21 cellular contexts compared by ENCODE assay signal in the genomic region with DNA sequence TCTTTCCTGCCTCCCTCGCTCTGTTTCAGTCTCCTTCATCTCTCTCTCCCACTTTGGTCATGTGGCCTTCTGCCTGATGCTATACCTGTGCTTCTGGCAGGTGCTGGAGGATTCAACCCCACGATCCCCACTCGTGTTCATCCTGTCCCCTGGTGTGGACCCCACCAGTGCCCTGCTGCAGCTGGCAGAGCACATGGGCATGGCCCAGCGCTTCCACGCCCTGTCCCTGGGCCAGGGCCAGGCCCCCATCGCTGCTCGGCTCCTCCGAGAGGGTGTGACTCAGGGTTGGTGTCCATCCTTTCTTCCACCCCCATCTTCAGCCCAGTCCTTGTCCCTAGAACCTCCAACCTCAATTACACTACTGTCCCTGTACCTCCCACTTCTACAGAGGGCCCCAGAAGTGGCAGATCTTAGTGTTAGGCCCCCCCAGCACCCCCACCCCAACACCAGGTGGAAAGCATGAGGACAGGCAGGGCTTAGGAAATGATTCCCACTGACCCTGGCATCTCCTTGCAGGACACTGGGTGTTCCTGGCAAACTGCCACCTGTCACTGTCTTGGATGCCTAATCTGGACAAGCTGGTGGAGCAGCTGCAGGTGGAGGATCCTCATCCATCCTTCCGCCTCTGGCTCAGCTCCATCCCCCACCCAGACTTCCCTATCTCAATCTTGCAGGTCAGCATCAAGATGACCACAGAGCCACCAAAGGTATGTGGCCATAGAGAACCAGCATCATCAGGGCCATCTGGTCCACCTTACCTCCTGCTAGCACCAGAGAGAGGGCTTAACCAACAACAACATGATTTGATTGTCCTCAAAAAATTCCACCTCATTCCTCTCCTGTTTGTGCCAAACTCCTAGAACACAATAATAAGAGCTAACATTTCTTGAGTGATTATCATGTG. TPM values are rescaled to one million over a fixed set of nuclear protein-coding genes. Genes with fewer than 3 reads are reported as not detected.
DNase-seq lines count a peak whose midpoint lies in the region; ATAC-seq, FAIRE-seq and TF ChIP-seq lines count a peak whose summit lies in the region.
"Had no signal": no experiment of that assay in that cellular context is flagged by ENCODE, and none has a peak within 500 bp of the region (broad histone marks: within the 10 kb centered on the region; RNA-seq: fewer than 3 reads in every experiment).

No MANE protein-coding gene starts in this region.

- H3K27ac ChIP-seq in H1 (ENCODE audit: low read depth, low read length) (no peak overlapping the region), trophoblast cell (ENCODE audit: low read depth, low read length) (no peak overlapping the region)
- H3K27ac ChIP-seq: A549 had no signal

- H4K8ac ChIP-seq in H1 (ENCODE audit: extremely low read depth, insufficient read depth, low read length) (no peak overlapping the region), trophoblast cell (ENCODE audit: low read depth, low read length) (no peak overlapping the region)

- peaks cover 11% of the 10 kb centered on the region for H3K4me1 Mint-ChIP-seq in T-helper 17 cell

- POLR2A ChIA-PET in H1 (lab: Charles Lee; ENCODE audit: partially characterized antibody), result interaction anchor here (0.6 to 1.7 kb wide), 5 partner anchors 8 to 78 kb away, joined by 3 to 5 read pairs (median 3); partner anchors contain the start of genes CYB5D1, KDM6B and NAA38

- 82% methylated on average over 7 of the region's 9 CpGs; no CpG with 5 or more reads in 1 of the 2 experiments for WGBS in H1 (ENCODE audit: extremely low coverage in 1 of 2, insufficient coverage in 1 of 2, insufficient read length in 1 of 2, insufficient replicate concordance in 2 of 2, low coverage in 1 of 2, low lambda C conversion rate in 2 of 2, missing lambda C conversion rate in 1 of 2), 2 experiments
- no CpG with 5 or more reads among the region's 9 CpGs for WGBS in trophoblast cell (ENCODE audit: extremely low coverage, insufficient coverage, insufficient read length)

- peak overlapping the region; percentile 71; the same call in 1 of the 2 replicates for H2AK5ac ChIP-seq in H1 (ENCODE audit: low read depth, low read length)
- peak overlapping the region; percentile 19 for H2AK5ac ChIP-seq in trophoblast cell (ENCODE audit: low read length)

- H3K23ac ChIP-seq in H1 (ENCODE audit: insufficient read length) (no peak overlapping the region), trophoblast cell (ENCODE audit: low read length) (no peak overlapping the region)

- TF ChIP-seq POLR2A in H1 (IDR thresholded peaks at IDR 0.05; ENCODE audit: control extremely low read depth in 1 of 2, low read depth in 2 of 2, low read length in 2 of 2), result no peak

- 0 out of 2 replicates have a peak overlapping the region, but pooled peaks have one; percentile 93 for H2BK20ac ChIP-seq in H1 (ENCODE audit: low read length)

- H2BK120ac ChIP-seq in H1 (replicated peaks; ENCODE audit: low read depth, low read length) (no peak overlapping the region), trophoblast cell (ENCODE audit: insufficient read depth, low read length, poor library complexity) (peak overlapping the region; percentile 8)

- H2BK12ac ChIP-seq in H1 (ENCODE audit: low read depth, low read length), result peak overlapping the region; percentile 62; the same call in 1 of the 2 replicates
- no peak overlapping the region for H2BK12ac ChIP-seq in trophoblast cell (ENCODE audit: low read length)

- H3K9ac ChIP-seq in H1 (replicated peaks in 1 of 4; ENCODE audit: extremely low read depth in 1 of 4, low read depth in 3 of 4, low read length in 3 of 4) (no peak overlapping the region), trophoblast cell (ENCODE audit: low read length) (no peak overlapping the region)
- H3K9ac ChIP-seq: SK-N-SH had no signal

- H3K9me3 ChIP-seq in T-helper 17 cell (ENCODE audit: control insufficient read depth, low read length, poor library complexity, severe bottlenecking) (no peaks in the 10 kb centered on the region), H1 (ENCODE audit: insufficient read depth in 2 of 2, low read depth in 1 of 2, low read length in 1 of 2) (no peaks in the 10 kb centered on the region), trophoblast cell (ENCODE audit: insufficient read depth, low read depth, low read length) (no peaks in the 10 kb centered on the region)
- H3K9me3 ChIP-seq: A549, SK-N-SH had no signal

- H3K18ac ChIP-seq in H1 (ENCODE audit: extremely low read depth, low read length) (no peak overlapping the region; the same call in 1 of the 2 replicates), trophoblast cell (ENCODE audit: low read length) (no peak overlapping the region)

- no peak overlapping the region for H3K4me3 ChIP-seq in H1 (ENCODE audit: extremely low read depth in 1 of 4, insufficient read depth in 2 of 4, low read depth in 3 of 4, low read length in 4 of 4)
- no peak overlapping the region for H3K4me3 ChIP-seq in trophoblast cell (ENCODE audit: low read depth, low read length)
- H3K4me3 ChIP-seq: A549 had no signal

- no peaks in the 10 kb centered on the region for H3K36me3 Mint-ChIP-seq in T-helper 17 cell (ENCODE audit: low read depth)
- H3K36me3 Mint-ChIP-seq: CD4-positive, CD25-positive, alpha-beta regulatory T cell; IgD-negative memory B cell had no signal

- H3K27ac Mint-ChIP-seq in T-helper 17 cell, result peak overlapping the region; percentile 27

- ATAC-seq in T-helper 17 cell (no peak), HG03039 (IDR thresholded peaks at IDR 0.05; ENCODE audit: unreplicated experiment) (no peak)
- ATAC-seq: Panc1 had no signal

- CTCF ChIA-PET in H1 (lab: Charles Lee; ENCODE audit: partially characterized antibody), result interaction anchor here (0.5 to 8.9 kb wide), 25 partner anchors 8 to 424 kb away, joined by 3 to 71 read pairs (median 3); partner anchors contain the start of genes ALOXE3, CTC1, KDM6B and NAA38

- no peaks in the 10 kb centered on the region for H4K20me1 ChIP-seq in H1 (replicated peaks in 1 of 2; ENCODE audit: control insufficient read depth in 1 of 2, insufficient read depth in 2 of 2, low read length in 2 of 2)

- peaks cover 17% of the 10 kb centered on the region for H3K27me3 Mint-ChIP-seq in T-helper 17 cell

- TF ChIP-seq RAD21 in H1 (IDR thresholded peaks at IDR 0.05 in 1 of 2, conservative IDR thresholded peaks at IDR 0.05 in 1 of 2; ENCODE audit: low read depth in 2 of 2, low read length in 2 of 2), result no peak

- H2BK15ac ChIP-seq in H1 (ENCODE audit: low read length), result peak overlapping the region; percentile 61; the same call in 1 of the 2 replicates

- H3K4ac ChIP-seq in H1 (replicated peaks; ENCODE audit: insufficient read length, low read depth, low read length) (no peak overlapping the region), trophoblast cell (ENCODE audit: low read depth, low read length) (no peak overlapping the region)

- no peaks in the 10 kb centered on the region for H3K23me2 ChIP-seq in H1 (ENCODE audit: low read depth, low read length)

- no peak overlapping the region for H3K14ac ChIP-seq in H1 (ENCODE audit: insufficient read length)
- H3K14ac ChIP-seq in trophoblast cell (ENCODE audit: low read length), result no peak overlapping the region

- no peaks in the 10 kb centered on the region for H3K79me1 ChIP-seq in H1 (ENCODE audit: low read depth, low read length)
- no peaks in the 10 kb centered on the region for H3K79me1 ChIP-seq in trophoblast cell (ENCODE audit: low read length)

- H3K36me3 ChIP-seq in H1 (ENCODE audit: control insufficient read depth in 2 of 4, insufficient read depth in 4 of 4, low read length in 3 of 4) (no peaks in the 10 kb centered on the region), trophoblast cell (ENCODE audit: control insufficient read depth in 1 of 2, insufficient read depth in 2 of 2, low read length in 2 of 2) (no peaks in the 10 kb centered on the region)

- TF ChIP-seq CTCF in D721Med (IDR thresholded peaks at IDR 0.05; ENCODE audit: insufficient read depth, missing control alignments) (no peak), H1 (IDR thresholded peaks at IDR 0.05; ENCODE audit: control extremely low read depth in 1 of 3, insufficient read depth in 1 of 3, low read depth in 1 of 3, low read length in 3 of 3) (no peak)

- H2BK5ac ChIP-seq in H1 (ENCODE audit: low read depth, low read length) (0 out of 2 replicates have a peak overlapping the region, but pooled peaks have one; percentile 16), trophoblast cell (ENCODE audit: low read depth, low read length, poor library complexity) (no peak overlapping the region)

- H3K27me3 ChIP-seq in H1 (replicated peaks in 1 of 4; ENCODE audit: control insufficient read depth in 3 of 4, extremely low read depth in 1 of 4, insufficient read depth in 3 of 4, low read length in 3 of 4) (peaks cover 0 to 15% (median 10%) of the 10 kb centered on the region in 4 experiments; a peak in 6 of 7 replicates), trophoblast cell (ENCODE audit: insufficient read depth, low read length) (no peaks in the 10 kb centered on the region)

- H3K56ac ChIP-seq in H1 (replicated peaks; ENCODE audit: insufficient read length, low read depth, low read length), result no peak overlapping the region

- no peak overlapping the region for H4K5ac ChIP-seq in H1 (ENCODE audit: insufficient read length, low read depth, low read length)

- H3K4me1 ChIP-seq in H1 (replicated peaks in 1 of 4; ENCODE audit: control insufficient read depth in 3 of 4, insufficient read depth in 4 of 4, low read length in 3 of 4) (peaks cover 0 to 7% (median 5%) of the 10 kb centered on the region in 4 experiments; a peak in 5 of 7 replicates), trophoblast cell (ENCODE audit: control insufficient read depth in 1 of 2, insufficient read depth in 2 of 2, low read length in 2 of 2) (peaks cover 3 to 9% of the 10 kb centered on the region in 2 experiments)
- H3K4me1 ChIP-seq: A549 had no signal

- no peak for TF ChIP-seq EP300 in H1 (IDR thresholded peaks at IDR 0.05; ENCODE audit: borderline replicate concordance in 1 of 2, low read depth in 2 of 2, low read length in 2 of 2)

- DNase-seq in D721Med (ENCODE audit: insufficient read length, low spot score), result no peak
- DNase-seq in T-helper 17 cell, result no peak
- DNase-seq in H1 (ENCODE audit: low read depth in 1 of 2, low spot score in 2 of 2), result no peak
- no peak for DNase-seq in trophoblast cell
- no peak for DNase-seq in DMS53 treated with DMSO at 0.1 percent for 48 hours (lab: John Stamatoyannopoulos, UW; ENCODE audit: unreplicated experiment)
- no peak for DNase-seq in NCI-H1105 (lab: John Stamatoyannopoulos, UW)
- DNase-seq: CD4-positive, CD25-positive, alpha-beta regulatory T cell; DND-41; GF-D8; MV-4-11; NCI-H1436 treated with DMSO at 0.1 percent for 48 hours; NCI-H2081 treated with DMSO at 0.1 percent for 48 hours; NCI-H226; NCI-H526 treated with DMSO at 0.1 percent for 48 hours; Right ventricle myocardium superior had no signal

- H2AFZ ChIP-seq in H1 (ENCODE audit: low read length) (peak overlapping the region; percentile 28; the same call in 1 of the 2 replicates), trophoblast cell (ENCODE audit: insufficient read depth, low read length, poor library complexity) (no peak overlapping the region)

- no peak overlapping the region for H4K91ac ChIP-seq in H1 (replicated peaks; ENCODE audit: insufficient read length, low read length)
- no peak overlapping the region for H4K91ac ChIP-seq in trophoblast cell (ENCODE audit: low read depth, low read length)

- no peaks in the 10 kb centered on the region for H3K79me2 ChIP-seq in H1 (ENCODE audit: control insufficient read depth in 1 of 2, insufficient read depth in 2 of 2, low read length in 2 of 2)
- no peaks in the 10 kb centered on the region for H3K79me2 ChIP-seq in trophoblast cell (ENCODE audit: control insufficient read depth, insufficient read depth, low read length, poor library complexity)

- FAIRE-seq in D721Med (lab: Jason Lieb, UNC), result peak; percentile 60
- no peak for FAIRE-seq in H1 (lab: Jason Lieb, UNC)
- FAIRE-seq: A549 had no signal

- no peak overlapping the region for H3K4me3 Mint-ChIP-seq in T-helper 17 cell
- H3K4me3 Mint-ChIP-seq: IgD-negative memory B cell had no signal

- H3K4me2 ChIP-seq in H1 (ENCODE audit: insufficient read depth in 1 of 2, low read depth in 2 of 2, low read length in 2 of 2) (0 out of 4 replicates have a peak overlapping the region, but pooled peaks of 1 of the 2 experiments have one; percentile 19), trophoblast cell (ENCODE audit: low read length) (no peak overlapping the region)
- H3K4me2 ChIP-seq: A549 had no signal

- H4K12ac ChIP-seq in trophoblast cell (ENCODE audit: low read depth, low read length), result no peak overlapping the region

RNA-seq across cellular contexts. Expression of gene KDM6B, which starts 9.7 kb away (rescaled TPM):
- 100 to 1,000 TPM; 207 to 231 TPM for total RNA-seq in T-helper 17 cell
- total RNA-seq in H1 (2021; fragmentation: NEBNext Ultra II Directional; extraction: Animal tissue kit (Norgen Biotek cat#: 25700)), result 3.4 and 3.7 TPM in 2 replicates
- polyA plus RNA-seq in H1 (2011; rRNA removed), result 0.48 and 0.80 TPM in 2 replicates
- 0.39 TPM for polyA plus RNA-seq in H1 (2011; cell fraction: cytosol; rRNA removed)
- 2.0 TPM for polyA plus RNA-seq in H1 (2011; cell fraction: nucleus; rRNA removed)
- 3.7 to 5.8 TPM (median 5.1 TPM) in 4 replicates for polyA plus RNA-seq in H1 (2012, experiment 1 of 2)
- polyA plus RNA-seq in H1 (2012, experiment 2 of 2), result 3.0 TPM
- polyA plus RNA-seq in H1 (2013, experiment 1 of 2), result 1.2 TPM
- polyA plus RNA-seq in H1 (2013, experiment 2 of 2), result 1.2 TPM
- polyA minus RNA-seq in H1 (2011; rRNA and poly(A)+ RNA removed), result 1.8 and 2.0 TPM in 2 replicates
- 2.1 TPM for polyA minus RNA-seq in H1 (2011; cell fraction: cytosol; rRNA and poly(A)+ RNA removed)
- 8.7 TPM for polyA minus RNA-seq in H1 (2011; cell fraction: nucleus; rRNA and poly(A)+ RNA removed)
- polyA plus RNA-seq in trophoblast cell (2013), result 34.8 and 36.0 TPM in 2 replicates

RNA-seq across cellular contexts. Expression of gene TMEM88, which starts 30.6 kb away (rescaled TPM):
- total RNA-seq in T-helper 17 cell, result 10 to 100 TPM; 31.0 to 31.3 TPM
- 0.69 TPM in 1 of 2 replicates, not detected in the other for total RNA-seq in H1 (2021; fragmentation: NEBNext Ultra II Directional; extraction: Animal tissue kit (Norgen Biotek cat#: 25700))
- 8.8 and 11.6 TPM in 2 replicates for polyA plus RNA-seq in H1 (2011; rRNA removed)
- 4.2 TPM for polyA plus RNA-seq in H1 (2011; cell fraction: cytosol; rRNA removed)
- 6.0 TPM for polyA plus RNA-seq in H1 (2011; cell fraction: nucleus; rRNA removed)
- polyA plus RNA-seq in H1 (2012, experiment 1 of 2), result 2.9 to 6.2 TPM (median 4.0 TPM) in 4 replicates
- polyA plus RNA-seq in H1 (2012, experiment 2 of 2), result 5.3 TPM
- 1.1 TPM for polyA plus RNA-seq in H1 (2013, experiment 1 of 2)
- polyA plus RNA-seq in H1 (2013, experiment 2 of 2), result 1.3 TPM
- 0.37 and 0.91 TPM in 2 replicates for polyA minus RNA-seq in H1 (2011; rRNA and poly(A)+ RNA removed)
- polyA minus RNA-seq in H1 (2011; cell fraction: cytosol; rRNA and poly(A)+ RNA removed), result not detected
- polyA minus RNA-seq in H1 (2011; cell fraction: nucleus; rRNA and poly(A)+ RNA removed), result 2.1 TPM
- polyA plus RNA-seq in trophoblast cell (2013), result 23.8 and 25.6 TPM in 2 replicates
- total RNA-seq: H4 had no signal
- polyA plus RNA-seq: CD4-positive, CD25-positive, alpha-beta regulatory T cell; IgD-negative memory B cell had no signal

RNA-seq across cellular contexts. Expression of gene NAA38, which starts 33.1 kb away (rescaled TPM):
- total RNA-seq in T-helper 17 cell, result 10 to 100 TPM; 26.8 to 30.3 TPM
- 27.0 and 30.2 TPM in 2 replicates for total RNA-seq in H1 (2021; fragmentation: NEBNext Ultra II Directional; extraction: Animal tissue kit (Norgen Biotek cat#: 25700))
- polyA plus RNA-seq in H1 (2011; rRNA removed), result 109 and 116 TPM in 2 replicates
- polyA plus RNA-seq in H1 (2011; cell fraction: cytosol; rRNA removed), result 69.8 TPM
- polyA plus RNA-seq in H1 (2011; cell fraction: nucleus; rRNA removed), result 69.1 TPM
- 37.0 to 54.9 TPM (median 48.8 TPM) in 4 replicates for polyA plus RNA-seq in H1 (2012, experiment 1 of 2)
- polyA plus RNA-seq in H1 (2012, experiment 2 of 2), result 49.4 TPM
- 62.5 TPM for polyA plus RNA-seq in H1 (2013, experiment 1 of 2)
- 54.4 TPM for polyA plus RNA-seq in H1 (2013, experiment 2 of 2)
- polyA minus RNA-seq in H1 (2011; rRNA and poly(A)+ RNA removed), result 5.6 and 11.4 TPM in 2 replicates
- polyA minus RNA-seq in H1 (2011; cell fraction: cytosol; rRNA and poly(A)+ RNA removed), result 93.6 TPM
- 26.3 TPM for polyA minus RNA-seq in H1 (2011; cell fraction: nucleus; rRNA and poly(A)+ RNA removed)
- polyA plus RNA-seq in trophoblast cell (2013), result 73.2 and 77.1 TPM in 2 replicates

RNA-seq across cellular contexts. Expression of gene CYB5D1, which starts 33.5 kb away (rescaled TPM):
- total RNA-seq in T-helper 17 cell, result 10 to 100 TPM in 1 of 2 donors, 1 to 10 TPM in 1; 9.3 to 14.9 TPM
- total RNA-seq in H1 (2021; fragmentation: NEBNext Ultra II Directional; extraction: Animal tissue kit (Norgen Biotek cat#: 25700)), result 15.5 and 18.0 TPM in 2 replicates
- 11.0 and 13.5 TPM in 2 replicates for polyA plus RNA-seq in H1 (2011; rRNA removed)
- 14.5 TPM for polyA plus RNA-seq in H1 (2011; cell fraction: cytosol; rRNA removed)
- 11.9 TPM for polyA plus RNA-seq in H1 (2011; cell fraction: nucleus; rRNA removed)
- polyA plus RNA-seq in H1 (2012, experiment 1 of 2), result 13.6 to 15.2 TPM (median 14.3 TPM) in 4 replicates
- polyA plus RNA-seq in H1 (2012, experiment 2 of 2), result 1.9 TPM
- polyA plus RNA-seq in H1 (2013, experiment 1 of 2), result 9.2 TPM
- 10.4 TPM for polyA plus RNA-seq in H1 (2013, experiment 2 of 2)
- polyA minus RNA-seq in H1 (2011; rRNA and poly(A)+ RNA removed), result 10.8 and 16.3 TPM in 2 replicates
- polyA minus RNA-seq in H1 (2011; cell fraction: cytosol; rRNA and poly(A)+ RNA removed), result 5.7 TPM
- polyA minus RNA-seq in H1 (2011; cell fraction: nucleus; rRNA and poly(A)+ RNA removed), result 10.8 TPM
- polyA plus RNA-seq in trophoblast cell (2013), result 5.2 and 5.7 TPM in 2 replicates

Comparison
In these comparisons a context has a peak if more than half of its experiments do, and no peak if none do; other contexts are left out.
1. RNA of gene KDM6B, which starts 9.7 kb away (total RNA-seq): 207 to 231 TPM in T-helper 17 cell; 3.4 to 3.7 TPM in H1; every median in the first group is over 10 times any median in the second.
2. RNA of gene TMEM88, which starts 30.6 kb away (total RNA-seq): 31.0 to 31.3 TPM in T-helper 17 cell; 0.69 TPM in H1; every median in the first group is over 10 times any median in the second.